Comparison of ENCODE assay signal across 1 cellular context in genomic region chr7:16811555-16811954, GRCh38.
TF ChIP-seq lines count a peak whose summit lies in the region.

No MANE protein-coding gene starts in this region.

TF ChIP-seq in HepG2, 621 proteins besides CTCF, POLR2A, EP300 and RAD21 (continued from another document):
- TF ChIP-seq MED13 (CRISPR knock-in tag; IDR thresholded peaks at IDR 0.05) = no peak
